Comparison of ENCODE assay signal across 20 cellular contexts in genomic region chr7:157402911-157403534, GRCh38.
DNase-seq lines count a peak whose midpoint lies in the region; ATAC-seq and TF ChIP-seq lines count a peak whose summit lies in the region.
"Had no signal": no experiment of that assay in that cellular context is flagged by ENCODE, and none has a peak within 500 bp of the region (broad histone marks: within the 10 kb centered on the region; RNA-seq: fewer than 3 reads in every experiment).

No MANE protein-coding gene starts in this region.

- no peak for DNase-seq in activated T-cell treated with anti-CD3 and anti-CD28 coated beads, Interleukin-2, amount 50 U/mL, for 24 hours
- DNase-seq in activated T-cell treated with anti-CD3 and anti-CD28 coated beads for 4 hours (no peak), T-helper 17 cell (no peak), left ventricle myocardium inferior (no peak), sigmoid colon (peak; percentile 46), sciatic nerve (ENCODE audit: low spot score) (no peak), GM10248 (ENCODE audit: extremely low spot score) (no peak)
- DNase-seq: activated CD4-positive, alpha-beta T cell treated with anti-CD3 and anti-CD28 coated beads for 1 hour; body of pancreas; dermis blood vessel endothelial cell; DND-41; natural killer cell; NCI-H1694 treated with DMSO at 0.1 percent for 48 hours; NCI-H345; SHP77 treated with DMSO at 0.1 percent for 48 hours; stimulated activated naive CD8-positive, alpha-beta T cell treated with anti-CD3 and anti-CD28 coated beads, Interleukin-15, amount 100 ng/mL, for 72 hours; T-helper 1 cell had no signal

- no peak overlapping the region for H3K4me3 ChIP-seq in left ventricle myocardium inferior
- H3K4me3 ChIP-seq in sigmoid colon = no peak overlapping the region
- H3K4me3 ChIP-seq: body of pancreas had no signal

- H3K27me3 ChIP-seq in left ventricle myocardium inferior (ENCODE audit: low read depth) (no peaks in the 10 kb centered on the region), sigmoid colon (no peaks in the 10 kb centered on the region)
- H3K27me3 ChIP-seq: body of pancreas had no signal

- TF ChIP-seq EP300 in sigmoid colon (IDR thresholded peaks at IDR 0.05) = no peak

- H3K9me3 ChIP-seq in T-helper 17 cell (ENCODE audit: control insufficient read depth, low read length, poor library complexity, severe bottlenecking) = no peaks in the 10 kb centered on the region
- H3K9me3 ChIP-seq in left ventricle myocardium inferior (replicated peaks) = no peaks in the 10 kb centered on the region
- no peaks in the 10 kb centered on the region for H3K9me3 ChIP-seq in sigmoid colon
- H3K9me3 ChIP-seq: body of pancreas had no signal

- H3K36me3 ChIP-seq in left ventricle myocardium inferior = peaks cover 44% of the 10 kb centered on the region
- peaks cover 0 to 58% (median 16%) of the 10 kb centered on the region in 4 donors for H3K36me3 ChIP-seq in sigmoid colon

- H3K27me3 Mint-ChIP-seq in activated T-cell treated with anti-CD3 and anti-CD28 coated beads, Interleukin-2, amount 50 U/mL, for 24 hours = no peaks in the 10 kb centered on the region
- H3K27me3 Mint-ChIP-seq in T-helper 17 cell = no peaks in the 10 kb centered on the region
- H3K27me3 Mint-ChIP-seq: stimulated activated naive CD8-positive, alpha-beta T cell treated with anti-CD3 and anti-CD28 coated beads, Interleukin-15, amount 100 ng/mL, for 72 hours had no signal

- no peaks in the 10 kb centered on the region for H3K9me3 Mint-ChIP-seq in activated T-cell treated with anti-CD3 and anti-CD28 coated beads, Interleukin-2, amount 50 U/mL, for 24 hours
- H3K9me3 Mint-ChIP-seq: activated naive CD4-positive, alpha-beta T cell treated with anti-CD3 and anti-CD28 coated beads, Interleukin-2, amount 50 U/mL, for 72 hours; natural killer cell; stimulated activated naive CD8-positive, alpha-beta T cell treated with anti-CD3 and anti-CD28 coated beads, Interleukin-15, amount 100 ng/mL, for 72 hours had no signal

- TF ChIP-seq CTCF in left ventricle myocardium inferior (IDR thresholded peaks at IDR 0.05; ENCODE audit: borderline replicate concordance) (no peak), sigmoid colon (IDR thresholded peaks at IDR 0.05) (no peak), GM10248 (IDR thresholded peaks at IDR 0.05; ENCODE audit: control extremely low read depth, extremely low read depth, low read depth, missing control alignments) (no peak)

- CTCF ChIA-PET in GM10248 (lab: Yijun Ruan, JAX) = interaction anchor here (1.2 to 1.6 kb wide), 3 partner anchors 14 to 16 kb away, joined by 3 to 5 read pairs (median 4); no protein-coding TSS in a partner anchor

- ATAC-seq in T-helper 17 cell (no peak), GM21529 (IDR thresholded peaks at IDR 0.05; ENCODE audit: unreplicated experiment) (no peak), sciatic nerve (no peak)
- ATAC-seq: activated naive CD4-positive, alpha-beta T cell treated with anti-CD3 and anti-CD28 coated beads, Interleukin-2, amount 50 U/mL, for 72 hours; body of pancreas; esophagus mucosa; stimulated activated naive CD8-positive, alpha-beta T cell treated with anti-CD3 and anti-CD28 coated beads, Interleukin-15, amount 100 ng/mL, for 72 hours had no signal

- no peak overlapping the region for H3K4me3 Mint-ChIP-seq in activated T-cell treated with anti-CD3 and anti-CD28 coated beads, Interleukin-2, amount 50 U/mL, for 24 hours
- no peak overlapping the region for H3K4me3 Mint-ChIP-seq in T-helper 17 cell
- H3K4me3 Mint-ChIP-seq: natural killer cell; stimulated activated naive CD8-positive, alpha-beta T cell treated with anti-CD3 and anti-CD28 coated beads, Interleukin-15, amount 100 ng/mL, for 72 hours had no signal

- peaks cover 25% of the 10 kb centered on the region for H3K4me1 Mint-ChIP-seq in activated T-cell treated with anti-CD3 and anti-CD28 coated beads, Interleukin-2, amount 50 U/mL, for 24 hours (ENCODE audit: low read depth)
- H3K4me1 Mint-ChIP-seq in T-helper 17 cell = peaks cover 18% of the 10 kb centered on the region

- intact Hi-C loops in left ventricle myocardium inferior (cut with micrococcal nuclease) (no loop called here), sigmoid colon (cut with DNase I) (no loop called here), sciatic nerve (cut with DNase I) (no loop called here)

- 64 to 76% methylated on average over 21 of the region's 21 CpGs for WGBS in sigmoid colon, 2 donors

- POLR2A ChIA-PET in GM10248 (lab: Yijun Ruan, JAX) = interaction anchor here (0.6 kb wide), 1 partner anchor 8 kb away, joined by 4 read pairs; no protein-coding TSS in a partner anchor

- H3K27ac ChIP-seq in left ventricle myocardium inferior (replicated peaks) (peak overlapping the region; percentile 51), sigmoid colon (no peak overlapping the region)
- H3K27ac ChIP-seq: body of pancreas had no signal

- peaks cover 72% of the 10 kb centered on the region for H3K4me1 ChIP-seq in left ventricle myocardium inferior
- H3K4me1 ChIP-seq in sigmoid colon = peaks cover 0 to 14% (median 12%) of the 10 kb centered on the region in 4 donors

- TF ChIP-seq POLR2A in sigmoid colon (IDR thresholded peaks at IDR 0.05) = no peak

- peaks cover 85% of the 10 kb centered on the region for H3K36me3 Mint-ChIP-seq in activated T-cell treated with anti-CD3 and anti-CD28 coated beads, Interleukin-2, amount 50 U/mL, for 24 hours (ENCODE audit: low read depth)
- peaks cover 3% of the 10 kb centered on the region for H3K36me3 Mint-ChIP-seq in T-helper 17 cell (ENCODE audit: low read depth)
- H3K36me3 Mint-ChIP-seq: activated naive CD4-positive, alpha-beta T cell treated with anti-CD3 and anti-CD28 coated beads, Interleukin-2, amount 50 U/mL, for 72 hours; natural killer cell had no signal

- H3K27ac Mint-ChIP-seq in activated T-cell treated with anti-CD3 and anti-CD28 coated beads, Interleukin-2, amount 50 U/mL, for 24 hours = peak overlapping the region; percentile 50
- H3K27ac Mint-ChIP-seq in T-helper 17 cell = peak overlapping the region; percentile 83
